In genomic region chr20:11849270-11849920, GRCh38 we compare ENCODE assay signal across 10 cellular contexts.
DNase-seq lines count a peak whose midpoint lies in the region; ATAC-seq and TF ChIP-seq lines count a peak whose summit lies in the region.
"Had no signal": no experiment of that assay in that cellular context is flagged by ENCODE, and none has a peak within 500 bp of the region (broad histone marks: within the 10 kb centered on the region; RNA-seq: fewer than 3 reads in every experiment).

No MANE protein-coding gene starts in this region.

- TF ChIP-seq CTCF in IMR-90 (conservative IDR thresholded peaks at IDR 0.05; ENCODE audit: low read depth, low read length) (no peak), fibroblast of lung (conservative IDR thresholded peaks at IDR 0.05 in 1 of 2, IDR thresholded peaks at IDR 0.05 in 1 of 2; ENCODE audit: low read depth in 1 of 2, low read length in 2 of 2) (no peak)

- peaks cover 7% of the 10 kb centered on the region for H3K9me1 ChIP-seq in IMR-90 (ENCODE audit: insufficient read depth, low read length)

- DNase-seq in IMR-90 = peak; percentile 50
- peak; percentile 56 for DNase-seq in NCI-H345 treated with DMSO at 0.1 percent for 48 hours (lab: John Stamatoyannopoulos, UW; ENCODE audit: unreplicated experiment)
- peak; percentile 58 to 64 for DNase-seq in fibroblast of lung (ENCODE audit: low read depth in 2 of 2)
- DNase-seq in epidermal melanocyte (ENCODE audit: insufficient read length, low spot score) = no peak
- DNase-seq in COR-L47 (lab: John Stamatoyannopoulos, UW) = no peak
- DNase-seq: activated CD4-positive, alpha-beta T cell treated with anti-CD3 and anti-CD28 coated beads for 4 hours; Kasumi-1 had no signal

- H3K4me1 ChIP-seq in IMR-90 (ENCODE audit: control insufficient read depth, insufficient read depth, low read length) (peaks cover 26% of the 10 kb centered on the region), fibroblast of lung (ENCODE audit: control insufficient read depth, extremely low read depth, insufficient read depth, low read length) (peaks cover 12% of the 10 kb centered on the region), skeletal muscle satellite cell (ENCODE audit: control insufficient read depth, insufficient read depth, low read length) (peaks cover 42% of the 10 kb centered on the region)

- no peak for TF ChIP-seq RAD21 in IMR-90 (IDR thresholded peaks at IDR 0.05; ENCODE audit: low read length)

- peak overlapping the region; percentile 29 for H4K91ac ChIP-seq in IMR-90 (ENCODE audit: insufficient read depth, low read depth, low read length)

- H2BK120ac ChIP-seq in IMR-90 (ENCODE audit: low read depth, low read length) = peak overlapping the region; percentile 66

- ATAC-seq in IMR-90 (ENCODE audit: low read depth) (no peak), GM18858 (IDR thresholded peaks at IDR 0.05; ENCODE audit: unreplicated experiment) (no peak)

- H4K20me1 ChIP-seq in IMR-90 (ENCODE audit: insufficient read depth, low read length) (no peaks in the 10 kb centered on the region), fibroblast of lung (ENCODE audit: control insufficient read depth, extremely low read depth, insufficient read depth, low read length) (no peaks in the 10 kb centered on the region)

- H4K5ac ChIP-seq in IMR-90 (ENCODE audit: low read depth, low read length) = peak overlapping the region; percentile 79; the same call in 1 of the 2 replicates

- H3K36me3 ChIP-seq in IMR-90 (ENCODE audit: control insufficient read depth, insufficient read depth, low read length) (no peaks in the 10 kb centered on the region), fibroblast of lung (ENCODE audit: control insufficient read depth, insufficient read depth, low read length) (no peaks in the 10 kb centered on the region), skeletal muscle satellite cell (ENCODE audit: insufficient read depth, low read length) (no peaks in the 10 kb centered on the region)
- H3K36me3 ChIP-seq: suprapubic skin had no signal

- CTCF ChIA-PET in IMR-90 (lab: Yijun Ruan, JAX) = interaction anchor here (0.6 kb wide), 1 partner anchor 1923 kb away, joined by 4 read pairs; no protein-coding TSS in a partner anchor

- dilution Hi-C loops in IMR-90 (cut with HindIII; ENCODE audit: low sequenced_read_pairs, unreplicated experiment) = no loop called here

- peak overlapping the region; percentile 69 for H2BK5ac ChIP-seq in IMR-90 (ENCODE audit: low read depth, low read length, poor library complexity, severe bottlenecking)

- H3K27ac ChIP-seq in IMR-90 (ENCODE audit: insufficient read depth, low read length) (peak overlapping the region; percentile 56), fibroblast of lung (ENCODE audit: insufficient read depth, low read length) (no peak overlapping the region)
- H3K27ac ChIP-seq: suprapubic skin had no signal

- peak overlapping the region; percentile 84; the same call in 2 of the 3 replicates for H2BK15ac ChIP-seq in IMR-90 (ENCODE audit: low read depth, low read length)

- H2BK20ac ChIP-seq in IMR-90 (ENCODE audit: low read depth, low read length) = peak overlapping the region; percentile 65

- H3K9me3 ChIP-seq in IMR-90 (ENCODE audit: control insufficient read depth, insufficient read depth, low read length) (no peaks in the 10 kb centered on the region), fibroblast of lung (ENCODE audit: control insufficient read depth, insufficient read depth, low read depth, low read length) (no peaks in the 10 kb centered on the region), skeletal muscle satellite cell (replicated peaks; ENCODE audit: low read length) (no peaks in the 10 kb centered on the region)
- H3K9me3 ChIP-seq: suprapubic skin had no signal

- H3K79me2 ChIP-seq in fibroblast of lung (ENCODE audit: control insufficient read depth, insufficient read depth, low read length) = no peaks in the 10 kb centered on the region

- H3K9ac ChIP-seq in IMR-90 (ENCODE audit: low read depth, low read length) (no peak overlapping the region; the same call in 1 of the 2 replicates), fibroblast of lung (ENCODE audit: insufficient read depth, low read length) (no peak overlapping the region), skeletal muscle satellite cell (ENCODE audit: low read depth, low read length) (no peak overlapping the region)

- WGBS in IMR-90 (ENCODE audit: extremely low coverage in 2 of 2, insufficient read length in 1 of 2), 2 experiments = no CpG with 5 or more reads among the region's 5 CpGs

- H3K4ac ChIP-seq in IMR-90 (ENCODE audit: low read depth, low read length) = peak overlapping the region; percentile 38; the same call in 1 of the 2 replicates

- no peak overlapping the region for H2AK9ac ChIP-seq in IMR-90 (replicated peaks; ENCODE audit: low read depth, low read length, poor library complexity)

- H2AFZ ChIP-seq in IMR-90 (replicated peaks; ENCODE audit: low read length, poor library complexity) (no peak overlapping the region), fibroblast of lung (ENCODE audit: low read length) (no peak overlapping the region)

- no peaks in the 10 kb centered on the region for H3K79me1 ChIP-seq in IMR-90 (ENCODE audit: low read depth in 1 of 2, low read length in 2 of 2)

- in situ Hi-C loops in IMR-90 (cut with MboI; ENCODE audit: low sequenced_read_pairs) = no loop called here

- 0 out of 2 replicates have a peak overlapping the region, but pooled peaks have one; percentile 7 for H3K23ac ChIP-seq in IMR-90 (ENCODE audit: low read depth, low read length)

- no peaks in the 10 kb centered on the region for H3K27me3 ChIP-seq in IMR-90 (ENCODE audit: control insufficient read depth, insufficient read depth, low read length)
- H3K27me3 ChIP-seq in fibroblast of lung (ENCODE audit: control insufficient read depth, insufficient read depth, low read length) = no peaks in the 10 kb centered on the region
- no peaks in the 10 kb centered on the region for H3K27me3 ChIP-seq in skeletal muscle satellite cell (ENCODE audit: control insufficient read depth, insufficient read depth, low read length)
- H3K27me3 ChIP-seq: suprapubic skin had no signal

- BruUV-seq in IMR-90 (replicated peaks; lab: Mats Ljungman, UMichigan) = no TSS peak

- no peak overlapping the region; the same call in 1 of the 2 replicates for H3K14ac ChIP-seq in IMR-90 (replicated peaks; ENCODE audit: low read depth, low read length)

- peak overlapping the region; percentile 88; the same call in 1 of the 2 replicates for H3K4me2 ChIP-seq in IMR-90 (ENCODE audit: low read depth, low read length)
- H3K4me2 ChIP-seq in fibroblast of lung (ENCODE audit: extremely low read depth, insufficient read depth, low read length) = no peak overlapping the region
- H3K4me2 ChIP-seq in skeletal muscle satellite cell (ENCODE audit: low read length) = peak overlapping the region; percentile 0

- POLR2A ChIA-PET in IMR-90 (lab: Charles Lee; ENCODE audit: unreplicated experiment) = no interaction called here

- H3K56ac ChIP-seq in IMR-90 (ENCODE audit: extremely low read depth, insufficient read depth, low read length) = no peak overlapping the region

- peak overlapping the region; percentile 62 to 72; a peak in 2 of 4 replicates for H4K8ac ChIP-seq in IMR-90 (ENCODE audit: low read depth in 2 of 2, low read length in 2 of 2)

- intact Hi-C loops in IMR-90 (cut with micrococcal nuclease) = loop anchor here (1.0 kb wide), 1 partner anchor 39 kb away; no protein-coding TSS in a partner anchor

- peak overlapping the region; percentile 76; the same call in 1 of the 2 replicates for H3K18ac ChIP-seq in IMR-90 (ENCODE audit: low read depth, low read length)

- TF ChIP-seq POLR2A in IMR-90 (IDR thresholded peaks at IDR 0.05; ENCODE audit: low read depth, low read length) = no peak

- H3K4me3 ChIP-seq in IMR-90 (ENCODE audit: insufficient read depth, low read depth, low read length) = no peak overlapping the region
- no peak overlapping the region for H3K4me3 ChIP-seq in fibroblast of lung (replicated peaks in 1 of 4; ENCODE audit: control extremely low read depth in 1 of 4, insufficient read depth in 1 of 4, low read depth in 3 of 4, low read length in 4 of 4)
- no peak overlapping the region for H3K4me3 ChIP-seq in skeletal muscle satellite cell (ENCODE audit: low read length)
- H3K4me3 ChIP-seq: suprapubic skin had no signal

- no peak overlapping the region for H2AK5ac ChIP-seq in IMR-90 (ENCODE audit: low read depth, low read length)

TF ChIP-seq in IMR-90, 13 proteins besides CTCF, POLR2A, EP300 and RAD21:
- peak; percentile 13; the same call in 1 of the 2 replicates for TF ChIP-seq CEBPB (IDR thresholded peaks at IDR 0.05; ENCODE audit: low read depth, low read length)
- TF ChIP-seq RFX5 (IDR thresholded peaks at IDR 0.05; ENCODE audit: low read depth, low read length) = no peak
TF ChIP-seq in IMR-90: peak in this region for 1.

Comparison
In these comparisons a context has a peak if more than half of its experiments do, and no peak if none do; other contexts are left out.
1. DNase-seq: peak in IMR-90 (single experiment), NCI-H345 treated with DMSO at 0.1 percent for 48 hours (single experiment) and fibroblast of lung (2 of 2); none in epidermal melanocyte (single experiment) and COR-L47 (single experiment).